ENCODE assay signal across 14 cellular contexts in genomic region chr1:183267646-183268431, GRCh38.
DNase-seq lines count a peak whose midpoint lies in the region; ATAC-seq, FAIRE-seq and TF ChIP-seq lines count a peak whose summit lies in the region.
"Had no signal": no experiment of that assay in that cellular context is flagged by ENCODE, and none has a peak within 500 bp of the region (broad histone marks: within the 10 kb centered on the region; RNA-seq: fewer than 3 reads in every experiment).

No MANE protein-coding gene starts in this region.

- TF ChIP-seq POLR2A in GM12892 (IDR thresholded peaks at IDR 0.05; ENCODE audit: low read depth, low read length): no peak

- in situ Hi-C loops in brain microvascular endothelial cell (cut with HindIII; ENCODE audit: low pct_ligation_motif_present, low sequenced_read_pairs): no loop called here

- ATAC-seq in GM21390 (IDR thresholded peaks at IDR 0.05; ENCODE audit: unreplicated experiment): no peak
- ATAC-seq: stimulated activated naive CD8-positive, alpha-beta T cell treated with anti-CD3 and anti-CD28 coated beads, Interleukin-15, amount 100 ng/mL, for 72 hours had no signal

- peak; percentile 92 for DNase-seq in HT1080 (ENCODE audit: low read depth)
- peak; percentile 87 for DNase-seq in brain microvascular endothelial cell
- DNase-seq in hepatic stellate cell (ENCODE audit: low spot score): peak; percentile 71
- no peak for DNase-seq in GM12892 (ENCODE audit: insufficient read length)
- no peak for DNase-seq in NCI-H187 (lab: John Stamatoyannopoulos, UW)
- no peak for DNase-seq in NCI-H2171 treated with DMSO at 0.1 percent for 48 hours (lab: John Stamatoyannopoulos, UW)
- DNase-seq: activated CD4-positive, alpha-beta T cell treated with anti-CD3 and anti-CD28 coated beads, Interleukin-2, amount 10 ng/mL, durations not matched to agents 7 days and 5 days; erythroblast; NCI-H2029 treated with DMSO at 0.1 percent for 48 hours; SIG-M5; stimulated activated naive CD8-positive, alpha-beta T cell treated with anti-CD3 and anti-CD28 coated beads, Interleukin-15, amount 100 ng/mL, for 72 hours had no signal

- TF ChIP-seq CTCF in brain microvascular endothelial cell (IDR thresholded peaks at IDR 0.05; ENCODE audit: low read depth, low read length, missing control alignments): no peak

- H3K9me3 ChIP-seq in subcutaneous abdominal adipose tissue (ENCODE audit: control insufficient read depth in 5 of 5, low read length in 5 of 5): no peaks in the 10 kb centered on the region

- H3K27ac ChIP-seq in brain microvascular endothelial cell (peak overlapping the region; percentile 60), subcutaneous abdominal adipose tissue (ENCODE audit: low read depth, low read length) (peak overlapping the region; percentile 65)

- peaks cover 13 to 41% (median 30%) of the 10 kb centered on the region in 5 donors for H3K4me1 ChIP-seq in subcutaneous abdominal adipose tissue (ENCODE audit: control insufficient read depth in 5 of 5, insufficient read depth in 5 of 5, low read length in 5 of 5)

- no peak overlapping the region for H3K4me3 ChIP-seq in brain microvascular endothelial cell (ENCODE audit: low read depth, low read length)
- H3K4me3 ChIP-seq in subcutaneous abdominal adipose tissue (ENCODE audit: low read depth in 1 of 5, low read length in 5 of 5): no peak overlapping the region

- no peak for FAIRE-seq in GM12892 (lab: Jason Lieb, UNC)
- FAIRE-seq: G401.6 had no signal

- H3K36me3 ChIP-seq in brain microvascular endothelial cell (replicated peaks) (no peaks in the 10 kb centered on the region), subcutaneous abdominal adipose tissue (ENCODE audit: control insufficient read depth in 5 of 5, insufficient read depth in 5 of 5, low read length in 5 of 5) (no peaks in the 10 kb centered on the region)

- no peak overlapping the region for H3K9ac ChIP-seq in subcutaneous abdominal adipose tissue (ENCODE audit: low read length in 5 of 5)

- H3K27me3 ChIP-seq in brain microvascular endothelial cell (replicated peaks): no peaks in the 10 kb centered on the region
- no peaks in the 10 kb centered on the region for H3K27me3 ChIP-seq in subcutaneous abdominal adipose tissue (ENCODE audit: control insufficient read depth in 5 of 5, insufficient read depth in 4 of 5, low read length in 5 of 5)

Comparison
In these comparisons a context has a peak if more than half of its experiments do, and no peak if none do; other contexts are left out.
1. DNase-seq: peak in HT1080 (single experiment), brain microvascular endothelial cell (single experiment) and hepatic stellate cell (single experiment); none in GM12892 (single experiment), NCI-H187 (0 of 2) and NCI-H2171 treated with DMSO at 0.1 percent for 48 hours (single experiment).